In genomic region chr20:41586784-41587183, GRCh38 we compare ENCODE assay signal across 33 cellular contexts.
"Had no signal": no experiment of that assay in that cellular context is flagged by ENCODE, and none has a peak within 500 bp of the region (broad histone marks: within the 10 kb centered on the region; RNA-seq: fewer than 3 reads in every experiment).

No MANE protein-coding gene starts in this region.

- H3K27me3 ChIP-seq: adrenal gland, body of pancreas, brain microvascular endothelial cell, breast epithelium had no signal

- FAIRE-seq: astrocyte, TTC549 had no signal

- H3K4me3 ChIP-seq: adrenal gland, body of pancreas, breast epithelium had no signal

- ATAC-seq: activated CD8-positive, alpha-beta T cell treated with anti-CD3 and anti-CD28 coated beads for 36 hours; activated naive CD4-positive, alpha-beta T cell treated with anti-CD3 and anti-CD28 coated beads, Interleukin-2, amount 50 U/mL, for 72 hours; activated T-cell treated with anti-CD3 and anti-CD28 coated beads, Interleukin-2, amount 50 U/mL, for 4 hours; activated T-cell treated with anti-CD3 and anti-CD28 coated beads, Interleukin-2, amount 50 U/mL, for 72 hours; activated T-helper 17 cell treated with anti-CD3 and anti-CD28 coated beads, Interleukin-2, amount 50 U/mL, for 72 hours; body of pancreas had no signal

- H3K27ac ChIP-seq: adrenal gland, body of pancreas, brain microvascular endothelial cell, breast epithelium, VCaP had no signal

- H3K4me1 ChIP-seq: body of pancreas, breast epithelium had no signal

- H3K36me3 ChIP-seq: adrenal gland, brain microvascular endothelial cell, breast epithelium had no signal

- DNase-seq: activated B cell treated with CpG ODN at 0.5 μM for 24 hours; activated CD4-positive, alpha-beta memory T cell treated with anti-CD3 and anti-CD28 coated beads for 36 hours; activated CD4-positive, alpha-beta T cell treated with anti-CD3 and anti-CD28 coated beads for 4 hours; activated CD4-positive, alpha-beta T cell treated with anti-CD3 and anti-CD28 coated beads, Interleukin-2, amount 10 ng/mL, durations not matched to agents 24 days and 14 days; activated CD4-positive, alpha-beta T cell treated with anti-CD3 and anti-CD28 coated beads, Interleukin-2, amount 50 U/mL, for 1 hour; activated CD4-positive, alpha-beta T cell treated with anti-CD3 and anti-CD28 coated beads, Interleukin-2, amount 50 U/mL, for 4 hours; activated CD4-positive, CD25-positive, alpha-beta regulatory T cell treated with anti-CD3 and anti-CD28 coated beads, Interleukin-2, amount 50 U/mL, for 72 hours; activated CD8-positive, alpha-beta memory T cell treated with anti-CD3 and anti-CD28 coated beads, Interleukin-2, amount 50 U/mL, for 4 hours; activated CD8-positive, alpha-beta T cell treated with anti-CD3 and anti-CD28 coated beads for 36 hours; activated effector memory CD4-positive, alpha-beta T cell treated with anti-CD3 and anti-CD28 coated beads, Interleukin-2, amount 50 U/mL, for 16 hours; activated gamma-delta T cell treated with Interleukin-2 at 50 U/mL for 16 hours; activated naive CD4-positive, alpha-beta T cell; activated naive CD4-positive, alpha-beta T cell treated with anti-CD3 and anti-CD28 coated beads for 36 hours; activated naive CD4-positive, alpha-beta T cell treated with anti-CD3 and anti-CD28 coated beads, Interleukin-2, amount 50 U/mL, for 16 hours; activated naive CD8-positive, alpha-beta T cell treated with anti-CD3 and anti-CD28 coated beads for 36 hours; activated T-cell treated with anti-CD3 and anti-CD28 coated beads for 4 hours; activated T-cell treated with anti-CD3 and anti-CD28 coated beads, Interleukin-2, amount 50 U/mL, for 1 hour; activated T-cell treated with anti-CD3 and anti-CD28 coated beads, Interleukin-2, amount 50 U/mL, for 4 hours; activated T-cell treated with anti-CD3 and anti-CD28 coated beads, Interleukin-2, amount 50 U/mL, for 72 hours; adrenal gland; amniotic stem cell; aorta; body of pancreas; brain microvascular endothelial cell; central memory CD4-positive, alpha-beta T cell; T-helper 2 cell; T-helper 9 cell had no signal
